In genomic region chr10:75407296-75407715, GRCh38 we compare ENCODE assay signal across 12 cellular contexts. TPM values are rescaled to one million over a fixed set of nuclear protein-coding genes. Genes with fewer than 3 reads are reported as not detected.
DNase-seq lines count a peak whose midpoint lies in the region; ATAC-seq, FAIRE-seq and TF ChIP-seq lines count a peak whose summit lies in the region.
"Had no signal": no experiment of that assay in that cellular context is flagged by ENCODE, and none has a peak within 500 bp of the region (broad histone marks: within the 10 kb centered on the region; RNA-seq: fewer than 3 reads in every experiment).

No MANE protein-coding gene starts in this region.

- no peak for TF ChIP-seq EP300 in gastroesophageal sphincter (IDR thresholded peaks at IDR 0.05)

- TF ChIP-seq CTCF in Caco-2 (IDR thresholded peaks at IDR 0.05; ENCODE audit: insufficient read depth in 1 of 2, low read depth in 1 of 2, low read length in 1 of 2, severe bottlenecking in 1 of 2, unreplicated experiment in 1 of 2) (no peak), gastroesophageal sphincter (IDR thresholded peaks at IDR 0.05) (peak in 2 of 4 experiments; percentile 17 to 30), pancreas (IDR thresholded peaks at IDR 0.05) (no peak)

- 0 to 78% methylated on average over 1 to 6 of the region's 33 CpGs for WGBS in gastroesophageal sphincter (ENCODE audit: low coverage in 1 of 2), 2 donors
- WGBS in pancreas, 2 donors: 50 to 57% methylated on average over 33 of the region's 33 CpGs
- WGBS in GM23248 (ENCODE audit: low coverage in 1 of 2, low lambda C conversion rate in 2 of 2, missing lambda C conversion rate in 2 of 2), 2 experiments: 96% methylated on average over 21 to 33 of the region's 33 CpGs

- no peak overlapping the region for H3K9ac ChIP-seq in GM23248

- H3K9me2 ChIP-seq in GM23248 (ENCODE audit: insufficient read depth): no peaks in the 10 kb centered on the region

- H3K4me1 Mint-ChIP-seq in Caco-2 (ENCODE audit: low read depth, unreplicated experiment): peaks cover 14% of the 10 kb centered on the region
- H3K4me1 Mint-ChIP-seq in activated CD4-positive, alpha-beta memory T cell treated with anti-CD3 and anti-CD28 coated beads for 36 hours (ENCODE audit: low read depth): peaks cover 29% of the 10 kb centered on the region

- TF ChIP-seq POLR2A in gastroesophageal sphincter (IDR thresholded peaks at IDR 0.05): no peak

- H3K4me2 ChIP-seq in GM23248 (ENCODE audit: unreplicated experiment): no peak overlapping the region

- in situ Hi-C loops in GM23248 (cut with MboI): loop anchor here (25.0 kb wide), 1 partner anchor 505 kb away; no protein-coding TSS in a partner anchor

- DNase-seq in Caco-2: no peak
- no peak for DNase-seq in activated CD4-positive, alpha-beta memory T cell treated with anti-CD3 and anti-CD28 coated beads for 36 hours
- peak in 5 of 6 donors; percentile 33 to 80 (median 48) for DNase-seq in pancreas
- DNase-seq in GM23248: no peak
- no peak for DNase-seq in amniotic stem cell (lab: John Stamatoyannopoulos, UW)
- DNase-seq: central memory CD4-positive, alpha-beta T cell; EL; midbrain; NCI-H2227 treated with DMSO at 0.1 percent for 48 hours had no signal

- H3K79me2 ChIP-seq in GM23248 (ENCODE audit: insufficient read depth): peaks cover 29% of the 10 kb centered on the region; the same call in 1 of the 2 replicates

- H3K27ac ChIP-seq in gastroesophageal sphincter (peak overlapping the region; percentile 62 to 100 (median 100)), pancreas (peak overlapping the region; percentile 7 to 97 (median 86)), GM23248 (no peak overlapping the region)

- POLR2A ChIA-PET in Caco-2 (lab: Charles Lee): no interaction called here
- POLR2A ChIA-PET in activated CD4-positive, alpha-beta memory T cell treated with anti-CD3 and anti-CD28 coated beads for 36 hours (lab: Charles Lee): no interaction called here

- H2AFZ ChIP-seq in GM23248: no peak overlapping the region

- peaks cover 15% of the 10 kb centered on the region for H3K4me1 ChIP-seq in Caco-2
- peaks cover 0 to 57% (median 4%) of the 10 kb centered on the region in 3 donors for H3K4me1 ChIP-seq in gastroesophageal sphincter
- peaks cover 0 to 4% (median 0%) of the 10 kb centered on the region in 3 donors for H3K4me1 ChIP-seq in pancreas
- H3K4me1 ChIP-seq in GM23248 (ENCODE audit: insufficient read depth): no peaks in the 10 kb centered on the region

- H3K9me3 ChIP-seq in Caco-2: no peaks in the 10 kb centered on the region
- no peaks in the 10 kb centered on the region for H3K9me3 ChIP-seq in gastroesophageal sphincter
- H3K9me3 ChIP-seq in pancreas: no peaks in the 10 kb centered on the region
- no peaks in the 10 kb centered on the region for H3K9me3 ChIP-seq in GM23248 (ENCODE audit: low read depth)

- no peaks in the 10 kb centered on the region for H3K27me3 Mint-ChIP-seq in Caco-2 (ENCODE audit: insufficient read depth, unreplicated experiment)
- peaks cover 67% of the 10 kb centered on the region for H3K27me3 Mint-ChIP-seq in activated CD4-positive, alpha-beta memory T cell treated with anti-CD3 and anti-CD28 coated beads for 36 hours

- no peak overlapping the region for H3K27ac Mint-ChIP-seq in Caco-2 (ENCODE audit: unreplicated experiment)
- H3K27ac Mint-ChIP-seq in activated CD4-positive, alpha-beta memory T cell treated with anti-CD3 and anti-CD28 coated beads for 36 hours: no peak overlapping the region

- H3K9me3 Mint-ChIP-seq in Caco-2 (ENCODE audit: unreplicated experiment): no peaks in the 10 kb centered on the region
- no peaks in the 10 kb centered on the region for H3K9me3 Mint-ChIP-seq in activated CD4-positive, alpha-beta memory T cell treated with anti-CD3 and anti-CD28 coated beads for 36 hours

- H3K36me3 Mint-ChIP-seq in Caco-2 (ENCODE audit: insufficient read depth, unreplicated experiment): peaks cover 73% of the 10 kb centered on the region
- no peaks in the 10 kb centered on the region for H3K36me3 Mint-ChIP-seq in activated CD4-positive, alpha-beta memory T cell treated with anti-CD3 and anti-CD28 coated beads for 36 hours

- H3F3A ChIP-seq in GM23248 (ENCODE audit: insufficient read depth): 0 out of 2 replicates have a peak, but pooled peaks cover 4% of the 10 kb centered on the region

- intact Hi-C loops in Caco-2 (cut with micrococcal nuclease; ENCODE audit: unreplicated experiment) (loop anchor here (10.0 kb wide), 4 partner anchors 217 to 1137 kb away; no protein-coding TSS in a partner anchor), pancreas (cut with DNase I) (loop anchor here in 1 of 3 donors (10.0 kb wide), 2 partner anchors 367 to 517 kb away; no protein-coding TSS in a partner anchor)
- intact Hi-C loops in activated CD4-positive, alpha-beta memory T cell treated with anti-CD3 and anti-CD28 coated beads for 36 hours (cut with micrococcal nuclease): loop anchor here (10.0 kb wide), 1 partner anchor 517 kb away; no protein-coding TSS in a partner anchor

- no peaks in the 10 kb centered on the region for H3K27me3 ChIP-seq in Caco-2 (replicated peaks; ENCODE audit: control insufficient read depth, insufficient read depth, low read length)
- H3K27me3 ChIP-seq in gastroesophageal sphincter: no peaks in the 10 kb centered on the region
- H3K27me3 ChIP-seq in pancreas: no peaks in the 10 kb centered on the region
- H3K27me3 ChIP-seq in GM23248 (replicated peaks; ENCODE audit: insufficient read depth): no peaks in the 10 kb centered on the region

- no peak for FAIRE-seq in pancreas (lab: Jason Lieb, UNC)

- H4K20me1 ChIP-seq in GM23248 (ENCODE audit: insufficient read depth): no peaks in the 10 kb centered on the region

- CTCF ChIA-PET in Caco-2 (lab: Charles Lee): interaction anchor here (0.7 kb wide), 1 partner anchor 1614 kb away, joined by 3 read pairs; no protein-coding TSS in a partner anchor
- CTCF ChIA-PET in activated CD4-positive, alpha-beta memory T cell treated with anti-CD3 and anti-CD28 coated beads for 36 hours (lab: Charles Lee): interaction anchor here (1.1 kb wide), 1 partner anchor 11 kb away, joined by 3 read pairs; no protein-coding TSS in a partner anchor

- ATAC-seq in gastroesophageal sphincter: no peak
- ATAC-seq in pancreas: no peak
- ATAC-seq in HG03097 (IDR thresholded peaks at IDR 0.05; ENCODE audit: low FRiP score, unreplicated experiment): no peak
- no peak for ATAC-seq in HG02610 (IDR thresholded peaks at IDR 0.05; ENCODE audit: unreplicated experiment)

- no TSS peak for BruUV-seq in Caco-2 (replicated peaks; lab: Mats Ljungman, UMichigan)

- H3K4me3 ChIP-seq in Caco-2 (ENCODE audit: low read depth, low read length) (no peak overlapping the region), gastroesophageal sphincter (peak overlapping the region; percentile 71 to 100), pancreas (peak overlapping the region; percentile 49 to 87 (median 60)), GM23248 (no peak overlapping the region)

- no peaks in the 10 kb centered on the region for H3K36me3 ChIP-seq in Caco-2 (ENCODE audit: control insufficient read depth, insufficient read depth, low read length)
- H3K36me3 ChIP-seq in gastroesophageal sphincter: no peaks in the 10 kb centered on the region
- no peaks in the 10 kb centered on the region for H3K36me3 ChIP-seq in pancreas
- H3K36me3 ChIP-seq in GM23248 (ENCODE audit: low read depth): no peaks in the 10 kb centered on the region

- H3K4me3 Mint-ChIP-seq in Caco-2 (ENCODE audit: unreplicated experiment): peak overlapping the region; percentile 18
- peak overlapping the region; percentile 50 for H3K4me3 Mint-ChIP-seq in activated CD4-positive, alpha-beta memory T cell treated with anti-CD3 and anti-CD28 coated beads for 36 hours

RNA-seq across cellular contexts. Expression of gene ZNF503, which starts 5.7 kb away (rescaled TPM):
- total RNA-seq in Caco-2 (2022): 35.5 and 35.7 TPM in 2 replicates
- total RNA-seq in activated CD4-positive, alpha-beta memory T cell treated with anti-CD3 and anti-CD28 coated beads for 36 hours: under 1 TPM; 0.38 to 0.56 TPM
- 10 to 100 TPM; 27.3 to 83.7 (median 43.4) TPM for total RNA-seq in gastroesophageal sphincter
- total RNA-seq in pancreas: 10 to 100 TPM; 18.3 to 41.2 (median 25.1) TPM
- 10 to 100 TPM; 13.8 to 22.3 TPM for polyA plus RNA-seq in pancreas
- 16.1 and 17.5 TPM in 2 replicates for total RNA-seq in GM23248 (2014; rRNA removed; shearing (Covaris generic))
- polyA plus RNA-seq in GM23248 (2016; fragmentation: Nextera tagmentation; extraction: Ambion mirVana): 15.4 and 15.7 TPM in 2 replicates

RNA-seq across cellular contexts. Expression of gene LRMDA, which starts 24.1 kb away (rescaled TPM):
- total RNA-seq in Caco-2 (2022) (18.5 and 21.6 TPM in 2 replicates), gastroesophageal sphincter (10 to 100 TPM in 1 of 4 donors, 1 to 10 TPM in 3; 7.3 to 20.1 (median 8.4) TPM), pancreas (10 to 100 TPM in 5 of 6 donors, 1 to 10 TPM in 1; 4.6 to 21.2 (median 13.4) TPM)
- not detected for total RNA-seq in activated CD4-positive, alpha-beta memory T cell treated with anti-CD3 and anti-CD28 coated beads for 36 hours
- polyA plus RNA-seq in pancreas (10 to 100 TPM; 11.9 to 15.0 TPM), GM23248 (2016; fragmentation: Nextera tagmentation; extraction: Ambion mirVana) (2.1 and 2.6 TPM in 2 replicates)
- 0.13 TPM in 1 of 2 replicates, not detected in the other for total RNA-seq in GM23248 (2014; rRNA removed; shearing (Covaris generic))

Comparison
In these comparisons a context has a peak if more than half of its experiments do, and no peak if none do; other contexts are left out.
1. DNase-seq: peak in pancreas (5 of 6); none in Caco-2 (0 of 2), activated CD4-positive, alpha-beta memory T cell treated with anti-CD3 and anti-CD28 coated beads for 36 hours (single experiment), GM23248 (single experiment) and amniotic stem cell (single experiment).
2. H3K4me3 ChIP-seq: peak in gastroesophageal sphincter (2 of 2) and pancreas (4 of 4); none in Caco-2 (single experiment) and GM23248 (single experiment).
3. RNA of gene ZNF503, which starts 5.7 kb away (total RNA-seq): 27.3 to 83.7 TPM in gastroesophageal sphincter, 35.5 to 35.7 TPM in Caco-2, 18.3 to 41.2 TPM in pancreas and 16.1 to 17.5 TPM in GM23248; 0.38 to 0.56 TPM in activated CD4-positive, alpha-beta memory T cell treated with anti-CD3 and anti-CD28 coated beads for 36 hours; every median in the first group is over 10 times any median in the second.